20 cellular contexts compared by ENCODE assay signal in the genomic region with DNA sequence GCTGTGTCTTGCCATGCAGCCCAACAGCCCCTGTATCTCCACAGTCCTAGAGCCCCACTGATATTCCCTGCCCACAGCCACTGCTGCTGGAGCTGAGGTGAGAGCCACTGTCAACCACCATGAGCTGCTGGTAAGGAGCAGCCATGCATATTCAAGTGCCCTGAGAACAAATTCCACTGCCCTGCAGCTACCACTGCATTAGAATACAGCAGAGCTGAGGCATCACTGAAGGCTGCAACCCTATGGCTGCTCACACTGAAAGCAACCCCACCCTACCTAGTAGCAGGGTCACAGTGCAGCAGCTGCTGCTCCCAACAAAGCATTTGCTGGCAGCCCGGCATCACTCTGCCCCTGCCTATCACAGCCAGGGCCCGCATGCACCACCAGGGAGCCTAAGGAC.
"Had no signal": no experiment of that assay in that cellular context is flagged by ENCODE, and none has a peak within 500 bp of the region (broad histone marks: within the 10 kb centered on the region; RNA-seq: fewer than 3 reads in every experiment).

No MANE protein-coding gene starts in this region.

- H3K27ac Mint-ChIP-seq: immature natural killer cell, memory B cell had no signal

- H3K4me2 ChIP-seq: smooth muscle cell had no signal

- FAIRE-seq: keratinocyte had no signal

- H3K36me3 ChIP-seq: ovary had no signal

- H3K4me1 ChIP-seq: esophagus squamous epithelium, foreskin keratinocyte, left lung, lower lobe of right lung, upper lobe of left lung, vagina had no signal

- H3K27me3 Mint-ChIP-seq: memory B cell; naive thymus-derived CD8-positive, alpha-beta T cell had no signal

- H3K4me3 ChIP-seq: esophagus squamous epithelium, left lung, lower lobe of right lung, ovary, smooth muscle cell, upper lobe of left lung, vagina had no signal

- H3K4me3 Mint-ChIP-seq: immature natural killer cell; memory B cell; naive thymus-derived CD8-positive, alpha-beta T cell had no signal

- ATAC-seq: foreskin keratinocyte; left lung; lower lobe of right lung; naive thymus-derived CD8-positive, alpha-beta T cell had no signal

- H3K27ac ChIP-seq: esophagus squamous epithelium, foreskin keratinocyte, left lung, lower lobe of right lung, ovary, upper lobe of left lung, vagina had no signal

- H3K27me3 ChIP-seq: esophagus squamous epithelium, foreskin keratinocyte, left lung, ovary, upper lobe of left lung, vagina had no signal

- H3K4me1 Mint-ChIP-seq: immature natural killer cell, memory B cell had no signal

- DNase-seq: effector memory CD4-positive, alpha-beta T cell; esophagus squamous epithelium; foreskin keratinocyte; head of caudate nucleus; hypothalamus; immature natural killer cell; left lung; lower lobe of right lung; midbrain; naive thymus-derived CD8-positive, alpha-beta T cell; nucleus accumbens; ovary; right cardiac atrium; stimulated activated CD4-positive, alpha-beta T cell treated with anti-CD3 and anti-CD28 coated beads, Interleukin-2, amount 100 ng/mL, for 48 hours; stimulated activated naive CD4-positive, alpha-beta T cell treated with Interleukin-2 at 50 U/mL for 16 hours; upper lobe of left lung had no signal
